Comparison of ENCODE assay signal across 12 cellular contexts in the genomic region with DNA sequence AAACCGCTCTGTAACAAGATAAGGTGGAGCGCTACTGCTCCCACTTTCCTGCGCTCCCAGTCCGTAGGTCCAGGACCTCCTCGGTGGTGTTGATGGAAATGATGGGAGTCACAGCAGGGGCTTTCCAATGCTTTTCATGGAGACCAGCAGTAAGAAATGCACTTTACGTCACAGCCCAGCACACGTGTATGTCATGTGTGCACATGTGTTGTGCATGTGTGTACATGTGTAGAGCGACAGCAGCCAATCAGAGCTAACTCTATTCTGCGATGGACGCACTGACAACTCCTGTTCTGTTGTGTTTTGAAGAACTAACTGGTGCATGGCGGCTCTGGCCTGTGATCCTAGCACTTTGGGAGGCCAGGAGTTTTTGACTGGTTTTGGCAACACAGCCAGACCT. TPM values are rescaled to one million over a fixed set of nuclear protein-coding genes. Genes with fewer than 3 reads are reported as not detected.
DNase-seq lines count a peak whose midpoint lies in the region; ATAC-seq, FAIRE-seq and TF ChIP-seq lines count a peak whose summit lies in the region.
"Had no signal": no experiment of that assay in that cellular context is flagged by ENCODE, and none has a peak within 500 bp of the region (broad histone marks: within the 10 kb centered on the region; RNA-seq: fewer than 3 reads in every experiment).

No MANE protein-coding gene starts in this region.

- H3K9me3 Mint-ChIP-seq in glutamatergic neuron (ENCODE audit: unreplicated experiment): peaks cover 7% of the 10 kb centered on the region

- no peak for FAIRE-seq in HepG2 (lab: Jason Lieb, UNC)

- DNase-seq in HepG2 (ENCODE audit: low spot score): no peak
- DNase-seq in right lobe of liver: no peak
- DNase-seq in glutamatergic neuron: no peak
- DNase-seq in upper lobe of right lung: no peak
- DNase-seq in HuH-7.5 (ENCODE audit: low spot score): no peak
- DNase-seq in NCI-H2227 treated with DMSO at 0.1 percent for 48 hours (lab: John Stamatoyannopoulos, UW): no peak
- no peak for DNase-seq in HCEC 1CT
- DNase-seq: activated gamma-delta T cell treated with Interleukin-2 at 50 U/mL for 16 hours, NCI-H1092 treated with DMSO at 0.1 percent for 48 hours, Right ventricle myocardium superior had no signal

- POLR2A ChIA-PET in HepG2 (lab: Yijun Ruan, JAX): interaction anchor here (3.0 to 3.3 kb wide), 2 partner anchors 12 to 43 kb away, joined by 20 to 24 read pairs; no protein-coding TSS in a partner anchor

- intact Hi-C loops in HepG2 (cut with micrococcal nuclease; ENCODE audit: unreplicated experiment): no loop called here
- intact Hi-C loops in right lobe of liver (cut with DNase I): no loop called here
- intact Hi-C loops in upper lobe of right lung (cut with DNase I): no loop called here

- TF ChIP-seq EP300 in HepG2 (IDR thresholded peaks at IDR 0.05; ENCODE audit: low read depth in 2 of 2, low read length in 2 of 2): no peak
- no peak for TF ChIP-seq EP300 in HepG2 (CRISPR knock-in tag; IDR thresholded peaks at IDR 0.05; ENCODE audit: borderline replicate concordance)

- H3K4me1 Mint-ChIP-seq in glutamatergic neuron (ENCODE audit: low read depth, unreplicated experiment): peaks cover 5% of the 10 kb centered on the region

- H3K79me2 ChIP-seq in HepG2 (ENCODE audit: insufficient read depth, low read length): peaks cover 30% of the 10 kb centered on the region

- H2AFZ ChIP-seq in HepG2 (ENCODE audit: low read length): no peak overlapping the region

- no peak for TF ChIP-seq CTCF in HepG2 (CRISPR knock-in tag; IDR thresholded peaks at IDR 0.05)
- TF ChIP-seq CTCF in right lobe of liver (IDR thresholded peaks at IDR 0.05): no peak
- no peak for TF ChIP-seq CTCF in VCaP (conservative IDR thresholded peaks at IDR 0.05)
- no peak for TF ChIP-seq CTCF in glutamatergic neuron (IDR thresholded peaks at IDR 0.05; ENCODE audit: partially characterized antibody, unreplicated experiment)
- TF ChIP-seq CTCF in upper lobe of right lung (IDR thresholded peaks at IDR 0.05): no peak

- H3K27me3 ChIP-seq in HepG2 (ENCODE audit: control insufficient read depth in 1 of 2, insufficient read depth in 2 of 2, low read length in 2 of 2): no peaks in the 10 kb centered on the region; a peak in 2 of 5 replicates
- no peaks in the 10 kb centered on the region for H3K27me3 ChIP-seq in right lobe of liver
- no peaks in the 10 kb centered on the region for H3K27me3 ChIP-seq in upper lobe of right lung
- H3K27me3 ChIP-seq: esophagus muscularis mucosa had no signal

- ATAC-seq in HepG2: no peak
- no peak for ATAC-seq in right lobe of liver
- no peak for ATAC-seq in upper lobe of right lung

- no peak overlapping the region for H3K27ac Mint-ChIP-seq in glutamatergic neuron (ENCODE audit: unreplicated experiment)

- TF ChIP-seq RAD21 in HepG2 (CRISPR knock-in tag; IDR thresholded peaks at IDR 0.05): no peak

- H3K27me3 Mint-ChIP-seq in glutamatergic neuron (ENCODE audit: unreplicated experiment): no peaks in the 10 kb centered on the region

- CTCF ChIA-PET in HepG2 (lab: Yijun Ruan, JAX; ENCODE audit: low intra/inter-chr PET ratio, low total read pairs): no interaction called here

- H3K36me3 ChIP-seq in HepG2 (replicated peaks in 1 of 2; ENCODE audit: control insufficient read depth in 1 of 2, insufficient read depth in 2 of 2, low read length in 2 of 2) (peaks cover 4 to 13% of the 10 kb centered on the region in 2 experiments), right lobe of liver (peaks cover 0 to 3% (median 0%) of the 10 kb centered on the region in 4 donors), upper lobe of right lung (peaks cover 3% of the 10 kb centered on the region)

- H3K4me3 ChIP-seq in HepG2 (replicated peaks in 1 of 3; ENCODE audit: insufficient read depth in 1 of 3, low read depth in 2 of 3, low read length in 3 of 3) (peak overlapping the region; percentile 92 to 95 (median 93)), right lobe of liver (no peak overlapping the region), upper lobe of right lung (peak overlapping the region; percentile 85)

- peak overlapping the region; percentile 77 for H3K4me2 ChIP-seq in HepG2 (ENCODE audit: low read depth, low read length)

- peak overlapping the region; percentile 90 for H3K4me3 Mint-ChIP-seq in glutamatergic neuron (ENCODE audit: unreplicated experiment)

- no peaks in the 10 kb centered on the region for H3K36me3 Mint-ChIP-seq in glutamatergic neuron (ENCODE audit: unreplicated experiment)

- H3K27ac ChIP-seq in HepG2 (ENCODE audit: extremely low read length, insufficient read depth, low read length) (no peak overlapping the region), right lobe of liver (no peak overlapping the region), VCaP (peak overlapping the region; percentile 91), upper lobe of right lung (no peak overlapping the region)

- H4K20me1 ChIP-seq in HepG2 (ENCODE audit: insufficient read depth, low read length): no peaks in the 10 kb centered on the region

- in situ Hi-C loops in HepG2 (cut with HindIII; ENCODE audit: extremely low pct_ligation_motif_present, low pct_unique_long_range_greater_than_20kb): no loop called here

- no peak for TF ChIP-seq POLR2A in HepG2 (IDR thresholded peaks at IDR 0.05; ENCODE audit: insufficient read depth in 1 of 2, low read depth in 2 of 2, low read length in 2 of 2)
- no peak for TF ChIP-seq POLR2A in right lobe of liver (IDR thresholded peaks at IDR 0.05)

- H3K9me3 ChIP-seq in HepG2 (ENCODE audit: low read length): no peaks in the 10 kb centered on the region
- no peaks in the 10 kb centered on the region for H3K9me3 ChIP-seq in right lobe of liver
- no peaks in the 10 kb centered on the region for H3K9me3 ChIP-seq in upper lobe of right lung
- H3K9me3 ChIP-seq: esophagus muscularis mucosa had no signal

- H3K9ac ChIP-seq in HepG2 (ENCODE audit: insufficient read depth, low read depth, low read length): peak overlapping the region; percentile 85

- WGBS in HepG2 (ENCODE audit: low lambda C conversion rate): 94% methylated on average over 11 of the region's 11 CpGs
- WGBS in right lobe of liver (ENCODE audit: insufficient coverage, low coverage, low lambda C conversion rate, missing lambda C conversion rate): 82% methylated on average over 9 of the region's 11 CpGs

- peaks cover 35% of the 10 kb centered on the region for H3K4me1 ChIP-seq in HepG2 (ENCODE audit: insufficient read depth, low read length)
- H3K4me1 ChIP-seq in right lobe of liver: peaks cover 0 to 39% (median 13%) of the 10 kb centered on the region in 4 donors
- peaks cover 12% of the 10 kb centered on the region for H3K4me1 ChIP-seq in upper lobe of right lung

- no TSS peak for BruUV-seq in HepG2 (replicated peaks; lab: Mats Ljungman, UMichigan)

RNA-seq across cellular contexts. Expression of gene CHID1, which starts 1.2 kb away (rescaled TPM):
- total RNA-seq in HepG2 (2016; rRNA removed; fragmentation: Illumina TruSeq; extraction: Trizol) (39.6 and 65.1 TPM in 2 replicates), right lobe of liver (100 to 1,000 TPM in 1 of 6 experiments, 10 to 100 TPM in 5; 61.1 to 157 (median 78.7) TPM), glutamatergic neuron (ENCODE audit: unreplicated experiment) (56.1 TPM), upper lobe of right lung (52.9 TPM)
- total RNA-seq in HepG2 (2016; cell fraction: cytosol; rRNA removed; fragmentation: Illumina TruSeq; extraction: Trizol; ENCODE audit: low read depth): 33.8 and 46.6 TPM in 2 replicates
- 38.9 and 71.7 TPM in 2 replicates for total RNA-seq in HepG2 (2016; cell fraction: insoluble cytoplasmic fraction; rRNA removed; fragmentation: Illumina TruSeq; extraction: Trizol)
- 45.9 and 51.6 TPM in 2 replicates for total RNA-seq in HepG2 (2016; cell fraction: membrane; rRNA removed; fragmentation: Illumina TruSeq; extraction: Trizol)
- 60.6 and 61.3 TPM in 2 replicates for total RNA-seq in HepG2 (2016; cell fraction: nucleus; rRNA removed; fragmentation: Illumina TruSeq; extraction: Trizol)
- 93.6 and 102 TPM in 2 replicates for polyA plus RNA-seq in HepG2 (2011; rRNA removed)
- 113 and 124 TPM in 2 replicates for polyA plus RNA-seq in HepG2 (2011; cell fraction: cytosol; rRNA removed)
- polyA plus RNA-seq in HepG2 (2011; cell fraction: nucleus; rRNA removed): 70.7 and 76.1 TPM in 2 replicates
- 49.7 and 66.2 TPM in 2 replicates for polyA plus RNA-seq in HepG2 (2012)
- polyA plus RNA-seq in HepG2 (2016; cell fraction: cytosol; fragmentation: Illumina TruSeq; extraction: Trizol; ENCODE audit: low read depth): 34.4 and 49.9 TPM in 2 replicates
- polyA plus RNA-seq in HepG2 (2016; cell fraction: insoluble cytoplasmic fraction; fragmentation: Illumina TruSeq; extraction: Trizol; ENCODE audit: low read depth): 41.0 and 42.5 TPM in 2 replicates
- polyA plus RNA-seq in HepG2 (2016; cell fraction: membrane; fragmentation: Illumina TruSeq; extraction: Trizol; ENCODE audit: low read depth): 38.3 and 51.4 TPM in 2 replicates
- polyA plus RNA-seq in HepG2 (2016; cell fraction: nucleus; fragmentation: Illumina TruSeq; extraction: Trizol; ENCODE audit: insufficient read depth, low read depth): 96.7 and 105 TPM in 2 replicates
- 40.3 and 91.1 TPM in 2 replicates for polyA minus RNA-seq in HepG2 (2011; rRNA and poly(A)+ RNA removed; ENCODE audit: low replicate concordance)
- 32.6 and 33.2 TPM in 2 replicates for polyA minus RNA-seq in HepG2 (2011; cell fraction: cytosol; rRNA and poly(A)+ RNA removed)
- 25.8 and 26.1 TPM in 2 replicates for polyA minus RNA-seq in HepG2 (2011; cell fraction: nucleus; rRNA and poly(A)+ RNA removed)

RNA-seq across cellular contexts. Expression of gene AP2A2, which starts 16.3 kb away (rescaled TPM):
- total RNA-seq in HepG2 (2016; rRNA removed; fragmentation: Illumina TruSeq; extraction: Trizol) (25.7 and 25.9 TPM in 2 replicates), right lobe of liver (10 to 100 TPM; 41.4 to 66.7 (median 53.8) TPM), glutamatergic neuron (ENCODE audit: unreplicated experiment) (228 TPM), upper lobe of right lung (92.0 TPM)
- 22.1 and 25.6 TPM in 2 replicates for total RNA-seq in HepG2 (2016; cell fraction: cytosol; rRNA removed; fragmentation: Illumina TruSeq; extraction: Trizol; ENCODE audit: low read depth)
- total RNA-seq in HepG2 (2016; cell fraction: insoluble cytoplasmic fraction; rRNA removed; fragmentation: Illumina TruSeq; extraction: Trizol): 21.5 and 27.6 TPM in 2 replicates
- total RNA-seq in HepG2 (2016; cell fraction: membrane; rRNA removed; fragmentation: Illumina TruSeq; extraction: Trizol): 26.2 and 26.6 TPM in 2 replicates
- 26.6 and 31.5 TPM in 2 replicates for total RNA-seq in HepG2 (2016; cell fraction: nucleus; rRNA removed; fragmentation: Illumina TruSeq; extraction: Trizol)
- polyA plus RNA-seq in HepG2 (2011; rRNA removed): 74.5 and 75.7 TPM in 2 replicates
- polyA plus RNA-seq in HepG2 (2011; cell fraction: cytosol; rRNA removed): 39.6 and 44.6 TPM in 2 replicates
- polyA plus RNA-seq in HepG2 (2011; cell fraction: nucleus; rRNA removed): 182 and 223 TPM in 2 replicates
- 56.1 and 60.7 TPM in 2 replicates for polyA plus RNA-seq in HepG2 (2012)
- 7.3 and 8.2 TPM in 2 replicates for polyA plus RNA-seq in HepG2 (2016; cell fraction: cytosol; fragmentation: Illumina TruSeq; extraction: Trizol; ENCODE audit: low read depth)
- 31.3 and 36.3 TPM in 2 replicates for polyA plus RNA-seq in HepG2 (2016; cell fraction: insoluble cytoplasmic fraction; fragmentation: Illumina TruSeq; extraction: Trizol; ENCODE audit: low read depth)
- 16.2 and 21.0 TPM in 2 replicates for polyA plus RNA-seq in HepG2 (2016; cell fraction: membrane; fragmentation: Illumina TruSeq; extraction: Trizol; ENCODE audit: low read depth)
- polyA plus RNA-seq in HepG2 (2016; cell fraction: nucleus; fragmentation: Illumina TruSeq; extraction: Trizol; ENCODE audit: insufficient read depth, low read depth): 75.2 and 92.2 TPM in 2 replicates
- polyA minus RNA-seq in HepG2 (2011; rRNA and poly(A)+ RNA removed; ENCODE audit: low replicate concordance): 90.1 and 145 TPM in 2 replicates
- 78.0 and 102 TPM in 2 replicates for polyA minus RNA-seq in HepG2 (2011; cell fraction: cytosol; rRNA and poly(A)+ RNA removed)
- polyA minus RNA-seq in HepG2 (2011; cell fraction: nucleus; rRNA and poly(A)+ RNA removed): 65.8 and 74.2 TPM in 2 replicates

Comparison
In these comparisons a context has a peak if more than half of its experiments do, and no peak if none do; other contexts are left out.
1. H3K4me3 ChIP-seq: peak in HepG2 (3 of 3) and upper lobe of right lung (single experiment); none in right lobe of liver (0 of 3).